20 cellular contexts compared by ENCODE assay signal in the genomic region with DNA sequence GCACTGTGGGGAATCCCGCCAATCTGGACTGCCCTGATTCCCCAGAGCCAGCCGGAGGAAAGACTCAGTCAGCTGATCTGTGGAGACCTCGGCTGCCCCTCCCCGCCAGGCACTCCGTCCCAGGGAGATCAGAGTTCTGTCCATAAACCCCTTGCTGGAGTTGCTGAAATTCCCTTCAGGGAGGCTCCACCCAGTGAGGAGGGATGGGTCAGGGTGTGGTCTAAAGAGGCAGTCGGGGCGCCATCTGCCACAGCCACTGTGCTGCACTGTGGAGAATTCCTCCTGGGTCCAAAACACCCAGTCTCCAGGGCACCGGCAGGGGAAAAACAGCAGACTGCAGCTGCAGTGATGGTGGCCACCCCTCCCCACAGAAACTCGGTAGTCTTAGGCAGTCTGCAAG.
"Had no signal": no experiment of that assay in that cellular context is flagged by ENCODE, and none has a peak within 500 bp of the region (broad histone marks: within the 10 kb centered on the region; RNA-seq: fewer than 3 reads in every experiment).

No MANE protein-coding gene starts in this region.

- H3K4me1 Mint-ChIP-seq: naive thymus-derived CD8-positive, alpha-beta T cell had no signal

- H3K27ac ChIP-seq: colonic mucosa, esophagus squamous epithelium, gastroesophageal sphincter, ovary, right atrium auricular region, sigmoid colon, skin epidermis, stomach, thoracic aorta had no signal

- H3K36me3 ChIP-seq: colonic mucosa, esophagus squamous epithelium, gastroesophageal sphincter, ovary, right atrium auricular region, sigmoid colon, stomach, thoracic aorta had no signal

- H3K36me3 Mint-ChIP-seq: naive thymus-derived CD8-positive, alpha-beta T cell had no signal

- DNase-seq: colonic mucosa; dermis blood vessel endothelial cell; esophagus squamous epithelium; foreskin fibroblast; kidney glomerular epithelial cell; mammary epithelial cell; mucosa of descending colon; naive thymus-derived CD8-positive, alpha-beta T cell; nucleus accumbens; ovary; sigmoid colon; stimulated activated CD4-positive, alpha-beta T cell treated with anti-CD3 and anti-CD28 coated beads, Interleukin-12 subunit alpha, Interleukin-12 subunit beta, amount 100 ng/mL, for 4 hours; stimulated activated naive CD4-positive, alpha-beta T cell; stomach; substantia nigra; trophoblast cell had no signal

- H3K27me3 Mint-ChIP-seq: naive thymus-derived CD8-positive, alpha-beta T cell had no signal

- H3K27ac Mint-ChIP-seq: naive thymus-derived CD8-positive, alpha-beta T cell had no signal

- H3K4me3 Mint-ChIP-seq: naive thymus-derived CD8-positive, alpha-beta T cell had no signal

- H3K9me3 ChIP-seq: colonic mucosa, esophagus squamous epithelium, ovary had no signal

- H3K4me3 ChIP-seq: colonic mucosa, esophagus squamous epithelium, gastroesophageal sphincter, mucosa of descending colon, ovary, right atrium auricular region, sigmoid colon, skin epidermis, stomach, thoracic aorta had no signal

- H3K4me1 ChIP-seq: colonic mucosa, esophagus squamous epithelium, gastroesophageal sphincter, right atrium auricular region, sigmoid colon, stomach had no signal

- ATAC-seq: gastroesophageal sphincter; mucosa of descending colon; naive thymus-derived CD8-positive, alpha-beta T cell had no signal
